9 cellular contexts compared by ENCODE assay signal in genomic region chr13:51590966-51591627, GRCh38. TPM values are rescaled to one million over a fixed set of nuclear protein-coding genes. Genes with fewer than 3 reads are reported as not detected.
DNase-seq lines count a peak whose midpoint lies in the region; ATAC-seq and TF ChIP-seq lines count a peak whose summit lies in the region.
"Had no signal": no experiment of that assay in that cellular context is flagged by ENCODE, and none has a peak within 500 bp of the region (broad histone marks: within the 10 kb centered on the region; RNA-seq: fewer than 3 reads in every experiment).

No MANE protein-coding gene starts in this region.

- ATAC-seq in GM23338 (no peak; the same call in 2 of the 3 replicates), sciatic nerve (peak; percentile 94), GM18873 (IDR thresholded peaks at IDR 0.05; ENCODE audit: low FRiP score, unreplicated experiment) (no peak)

- H3K27me3 Mint-ChIP-seq in GM23338 (ENCODE audit: insufficient read depth, low read depth, poor library complexity) = peaks cover 2% of the 10 kb centered on the region
- H3K27me3 Mint-ChIP-seq: stimulated activated naive CD8-positive, alpha-beta T cell treated with anti-CD3 and anti-CD28 coated beads, Interleukin-15, Interleukin-2, amounts not matched to agents 100 ng/mL and 50 ng/mL, for 24 hours had no signal

- H3K79me2 ChIP-seq in GM23338 (replicated peaks; ENCODE audit: insufficient read depth) (peaks cover 100% of the 10 kb centered on the region), fibroblast of lung (ENCODE audit: control insufficient read depth, insufficient read depth, low read length) (peaks cover 75% of the 10 kb centered on the region)

- H4K20me1 ChIP-seq in GM23338 (replicated peaks; ENCODE audit: insufficient read depth) = peaks cover 4% of the 10 kb centered on the region; the same call in 1 of the 2 replicates
- no peaks in the 10 kb centered on the region for H4K20me1 ChIP-seq in fibroblast of lung (ENCODE audit: control insufficient read depth, extremely low read depth, insufficient read depth, low read length)

- H3K36me3 Mint-ChIP-seq in GM23338 (ENCODE audit: low read depth) = no peaks in the 10 kb centered on the region

- H3K9ac ChIP-seq in fibroblast of lung (ENCODE audit: insufficient read depth, low read length) = peak overlapping the region; percentile 26

- H3K4me1 Mint-ChIP-seq in GM23338 = peaks cover 76% of the 10 kb centered on the region

- peak; percentile 33 for DNase-seq in GM23338 (ENCODE audit: low spot score)
- peak; percentile 94 for DNase-seq in RPMI7951 (ENCODE audit: low read depth)
- DNase-seq in fibroblast of lung (ENCODE audit: low read depth in 2 of 2) = peak; percentile 80 to 90
- no peak for DNase-seq in sciatic nerve (ENCODE audit: low spot score)
- DNase-seq in SHP77 treated with DMSO at 0.1 percent for 48 hours (lab: John Stamatoyannopoulos, UW) = no peak
- no peak for DNase-seq in nucleus accumbens (lab: John Stamatoyannopoulos, UW)
- no peak for DNase-seq in head of caudate nucleus

- no peak overlapping the region for H3K4me3 ChIP-seq in GM23338
- peak overlapping the region in 2 of 4 experiments; percentile 8 to 9 for H3K4me3 ChIP-seq in fibroblast of lung (replicated peaks in 1 of 4; ENCODE audit: control extremely low read depth in 1 of 4, insufficient read depth in 1 of 4, low read depth in 3 of 4, low read length in 4 of 4)

- H3K9me3 Mint-ChIP-seq in GM23338 = no peaks in the 10 kb centered on the region
- H3K9me3 Mint-ChIP-seq: stimulated activated naive CD8-positive, alpha-beta T cell treated with anti-CD3 and anti-CD28 coated beads, Interleukin-15, Interleukin-2, amounts not matched to agents 100 ng/mL and 50 ng/mL, for 24 hours had no signal

- no peaks in the 10 kb centered on the region for H3K9me2 ChIP-seq in GM23338 (ENCODE audit: insufficient read depth)

- H3F3A ChIP-seq in GM23338 (replicated peaks; ENCODE audit: low read depth) = no peaks in the 10 kb centered on the region

- no peaks in the 10 kb centered on the region for H3K9me3 ChIP-seq in fibroblast of lung (ENCODE audit: control insufficient read depth, insufficient read depth, low read depth, low read length)

- H3K27ac Mint-ChIP-seq in GM23338 = peak overlapping the region; percentile 89; the same call in 1 of the 2 replicates
- H3K27ac Mint-ChIP-seq: stimulated activated naive CD8-positive, alpha-beta T cell treated with anti-CD3 and anti-CD28 coated beads, Interleukin-15, Interleukin-2, amounts not matched to agents 100 ng/mL and 50 ng/mL, for 24 hours had no signal

- no peak for TF ChIP-seq CTCF in GM23338 (conservative IDR thresholded peaks at IDR 0.05; ENCODE audit: low read depth in 2 of 2)
- TF ChIP-seq CTCF in fibroblast of lung (conservative IDR thresholded peaks at IDR 0.05 in 1 of 2, IDR thresholded peaks at IDR 0.05 in 1 of 2; ENCODE audit: low read depth in 1 of 2, low read length in 2 of 2) = no peak

- peaks cover 78% of the 10 kb centered on the region for H3K4me1 ChIP-seq in GM23338 (ENCODE audit: insufficient read depth)
- H3K4me1 ChIP-seq in fibroblast of lung (ENCODE audit: control insufficient read depth, extremely low read depth, insufficient read depth, low read length) = peaks cover 20% of the 10 kb centered on the region

- intact Hi-C loops in sciatic nerve (cut with DNase I) (no loop called here), head of caudate nucleus (cut with DNase I) (no loop called here)

- no peak overlapping the region for H2AFZ ChIP-seq in GM23338
- H2AFZ ChIP-seq in fibroblast of lung (ENCODE audit: low read length) = no peak overlapping the region

- H3K27me3 ChIP-seq in GM23338 (ENCODE audit: insufficient read depth) = no peaks in the 10 kb centered on the region
- H3K27me3 ChIP-seq in fibroblast of lung (ENCODE audit: control insufficient read depth, insufficient read depth, low read length) = no peaks in the 10 kb centered on the region

- H3K4me2 ChIP-seq in GM23338 (peak overlapping the region; percentile 86), fibroblast of lung (ENCODE audit: extremely low read depth, insufficient read depth, low read length) (peak overlapping the region; percentile 68)

- peak overlapping the region; percentile 45; the same call in 2 of the 3 replicates for H3K4me3 Mint-ChIP-seq in GM23338

- H3K27ac ChIP-seq in GM23338 (ENCODE audit: low read depth) (peak overlapping the region; percentile 21), fibroblast of lung (ENCODE audit: insufficient read depth, low read length) (peak overlapping the region; percentile 76)

- H3K36me3 ChIP-seq in GM23338 (ENCODE audit: insufficient read depth) (no peaks in the 10 kb centered on the region), fibroblast of lung (ENCODE audit: control insufficient read depth, insufficient read depth, low read length) (no peaks in the 10 kb centered on the region)

TF ChIP-seq in GM23338, 12 proteins besides CTCF, POLR2A, EP300 and RAD21:
- TF ChIP-seq ZNF331 (CRISPR knock-in tag; IDR thresholded peaks at IDR 0.05; ENCODE audit: low read depth) = no peak
- TF ChIP-seq NANOG (IDR thresholded peaks at IDR 0.05; ENCODE audit: borderline replicate concordance) = no peak
TF ChIP-seq in GM23338: peak in this region for 0.

RNA-seq across cellular contexts. Expression of gene WDFY2, which starts 6.8 kb away (rescaled TPM):
- 24.0 and 31.3 TPM in 2 replicates for total RNA-seq in GM23338 (2014; rRNA removed; shearing (Covaris generic))
- 11.4 and 12.2 TPM in 2 replicates for polyA plus RNA-seq in GM23338 (2016; fragmentation: Nextera tagmentation; extraction: Ambion mirVana)
- total RNA-seq in RPMI7951 (2014; rRNA removed; shearing (Covaris generic)) = 3.4 and 3.8 TPM in 2 replicates
- 5.9 and 9.2 TPM in 2 replicates for total RNA-seq in fibroblast of lung
- 4.9 and 5.0 TPM in 2 replicates for polyA plus RNA-seq in fibroblast of lung
- polyA plus RNA-seq in fibroblast of lung (2012) = 4.4 and 4.5 TPM in 2 replicates
- 8.3 and 10.2 TPM in 2 replicates for polyA minus RNA-seq in fibroblast of lung (ENCODE audit: low replicate concordance)
- total RNA-seq in sciatic nerve = 22.1 TPM

Comparison
In these comparisons a context has a peak if more than half of its experiments do, and no peak if none do; other contexts are left out.
1. DNase-seq: peak in GM23338 (single experiment), RPMI7951 (single experiment) and fibroblast of lung (2 of 2); none in sciatic nerve (single experiment), SHP77 treated with DMSO at 0.1 percent for 48 hours (single experiment), nucleus accumbens (0 of 56) and head of caudate nucleus (0 of 42).